Comparison of ENCODE assay signal across 8 cellular contexts in the genomic region with DNA sequence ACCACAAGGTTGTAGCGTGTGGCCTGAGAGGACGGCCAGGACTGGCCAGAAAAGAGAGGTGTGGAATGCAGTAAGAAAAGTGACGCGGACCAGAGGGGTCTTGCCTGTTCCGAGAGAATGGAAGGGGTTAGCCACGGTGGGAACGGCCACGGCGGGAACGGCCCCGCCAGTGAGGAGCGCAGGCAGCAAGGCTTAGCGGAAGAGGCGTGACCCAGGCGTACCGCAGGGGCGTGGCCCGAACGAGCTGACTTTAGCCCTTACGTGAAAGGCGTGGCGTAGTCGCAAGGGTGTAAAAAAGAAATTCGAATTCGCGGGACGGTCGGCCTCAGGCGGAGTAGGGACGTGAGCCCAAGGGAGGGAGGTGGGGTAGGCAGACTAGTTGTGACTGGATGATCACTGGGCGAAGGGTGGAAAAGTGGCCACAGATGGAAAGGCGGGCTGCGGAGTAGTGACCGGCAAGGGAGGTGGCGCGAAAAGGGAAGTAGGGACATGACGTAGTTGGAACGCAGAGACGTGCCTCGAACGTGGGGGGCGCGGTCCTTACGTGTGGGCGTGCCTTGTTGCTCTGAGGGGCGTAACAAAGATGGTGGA. TPM values are rescaled to one million over a fixed set of nuclear protein-coding genes. Genes with fewer than 3 reads are reported as not detected.
DNase-seq lines count a peak whose midpoint lies in the region; ATAC-seq, FAIRE-seq and TF ChIP-seq lines count a peak whose summit lies in the region.

No MANE protein-coding gene starts in this region.

- H3K9me3 Mint-ChIP-seq in activated naive CD8-positive, alpha-beta T cell treated with anti-CD3 and anti-CD28 coated beads for 36 hours: no peaks in the 10 kb centered on the region

- H3K4me3 Mint-ChIP-seq in activated naive CD8-positive, alpha-beta T cell treated with anti-CD3 and anti-CD28 coated beads for 36 hours: no peak overlapping the region

- WGBS in pancreas, 2 donors: 0% methylated on average over 46 of the region's 46 CpGs

- H3K4me3 ChIP-seq in SK-N-MC (peak overlapping the region; percentile 92), pancreas (peak overlapping the region; percentile 74 to 86 (median 82)), tibial artery (peak overlapping the region; percentile 64 to 75)

- H3K36me3 Mint-ChIP-seq in activated naive CD8-positive, alpha-beta T cell treated with anti-CD3 and anti-CD28 coated beads for 36 hours: peaks cover 3% of the 10 kb centered on the region

- H3K9me3 ChIP-seq in SK-N-MC (ENCODE audit: low read depth, low read length) (no peaks in the 10 kb centered on the region), pancreas (no peaks in the 10 kb centered on the region), tibial artery (no peaks in the 10 kb centered on the region)

- H3K27ac Mint-ChIP-seq in activated naive CD8-positive, alpha-beta T cell treated with anti-CD3 and anti-CD28 coated beads for 36 hours: no peak overlapping the region

- peak overlapping the region; percentile 91 for H3K9ac ChIP-seq in SK-N-MC (ENCODE audit: insufficient read length)

- FAIRE-seq in pancreas (lab: Jason Lieb, UNC): no peak

- ATAC-seq in HG02610 (IDR thresholded peaks at IDR 0.05; ENCODE audit: unreplicated experiment): peak; percentile 79
- peak; percentile 96 for ATAC-seq in Right ventricle myocardium superior (ENCODE audit: poor library complexity)
- ATAC-seq in pancreas: peak; percentile 91 to 96 (median 94)

- H3K27me3 Mint-ChIP-seq in activated naive CD8-positive, alpha-beta T cell treated with anti-CD3 and anti-CD28 coated beads for 36 hours: no peaks in the 10 kb centered on the region

- H3K27me3 ChIP-seq in pancreas (no peaks in the 10 kb centered on the region), tibial artery (no peaks in the 10 kb centered on the region)

- DNase-seq in GM10266 (ENCODE audit: extremely low spot score) (peak; percentile 49), NCI-H1092 (lab: John Stamatoyannopoulos, UW) (peak; percentile 95), SK-N-MC (ENCODE audit: low read depth, low spot score) (peak; percentile 85), Right ventricle myocardium superior (peak; percentile 84), pancreas (peak; percentile 87 to 97 (median 92)), tibial artery (peak; percentile 88 to 89)
- DNase-seq in activated naive CD8-positive, alpha-beta T cell treated with anti-CD3 and anti-CD28 coated beads for 36 hours: peak; percentile 82

- peaks cover 3 to 18% (median 14%) of the 10 kb centered on the region in 3 donors for H3K4me1 ChIP-seq in pancreas
- peaks cover 0 to 22% (median 8%) of the 10 kb centered on the region in 4 donors for H3K4me1 ChIP-seq in tibial artery

- no peak for TF ChIP-seq CTCF in GM10266 (IDR thresholded peaks at IDR 0.05; ENCODE audit: control insufficient read depth, insufficient read depth, low read depth, missing control alignments)
- TF ChIP-seq CTCF in pancreas (IDR thresholded peaks at IDR 0.05): no peak
- no peak for TF ChIP-seq CTCF in tibial artery (IDR thresholded peaks at IDR 0.05)

- peaks cover 15% of the 10 kb centered on the region; the same call in 1 of the 2 replicates for H3K36me3 ChIP-seq in SK-N-MC (ENCODE audit: insufficient read depth, low read length)
- H3K36me3 ChIP-seq in pancreas: no peaks in the 10 kb centered on the region
- H3K36me3 ChIP-seq in tibial artery: peaks cover 0 to 6% (median 0%) of the 10 kb centered on the region in 3 donors

- intact Hi-C loops in Right ventricle myocardium superior (cut with DNase I) (no loop called here), pancreas (cut with DNase I) (no loop called here), tibial artery (cut with DNase I; ENCODE audit: low total_unique reads) (loop anchor here (5.0 to 10.0 kb wide), 2 partner anchors 178 to 180 kb away; partner anchors contain the start of gene AP1S2)

- H3K27ac ChIP-seq in SK-N-MC: peak overlapping the region; percentile 96
- peak overlapping the region; percentile 97 to 99 (median 98) for H3K27ac ChIP-seq in pancreas
- peak overlapping the region; percentile 97 to 99 for H3K27ac ChIP-seq in tibial artery

- peaks cover 13% of the 10 kb centered on the region for H3K4me1 Mint-ChIP-seq in activated naive CD8-positive, alpha-beta T cell treated with anti-CD3 and anti-CD28 coated beads for 36 hours

RNA-seq across cellular contexts. Expression of gene CLTRN, which starts 10.4 kb away (rescaled TPM):
- under 1 TPM; 0.52 to 0.80 TPM for total RNA-seq in activated naive CD8-positive, alpha-beta T cell treated with anti-CD3 and anti-CD28 coated beads for 36 hours
- total RNA-seq in Right ventricle myocardium superior: 0.94 TPM
- total RNA-seq in pancreas: 1 to 10 TPM in 3 of 6 donors, under 1 TPM in 3; 0.79 to 3.6 (median 1.5) TPM
- 10 to 100 TPM in 1 of 2 donors, 1 to 10 TPM in 1; 3.3 to 14.6 TPM for polyA plus RNA-seq in pancreas

Comparison
In these comparisons a context has a peak if more than half of its experiments do, and no peak if none do; other contexts are left out.
1. Peak in every context shown above with its lines: DNase-seq, ATAC-seq, H3K4me3 ChIP-seq and H3K27ac ChIP-seq.